15 cellular contexts compared by ENCODE assay signal in the genomic region with DNA sequence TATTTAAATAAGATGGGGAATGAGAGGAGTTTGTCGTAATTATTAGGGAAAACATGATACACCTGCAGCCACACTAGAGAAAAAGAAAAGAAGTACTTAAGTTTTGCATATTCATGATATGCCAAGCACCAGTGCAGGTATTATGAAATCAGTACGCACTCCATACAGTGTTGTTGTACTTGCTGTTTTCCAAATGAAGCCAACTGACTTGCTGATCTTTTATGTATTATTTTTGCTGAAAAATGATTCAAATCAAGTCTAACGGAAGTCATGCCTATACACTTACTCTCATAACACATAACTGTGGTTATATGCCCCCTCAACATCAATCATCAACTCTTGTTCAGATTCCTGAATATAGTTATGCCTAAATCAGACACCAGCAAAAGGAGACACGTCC.
A peak's percentile ranks its signal among the peaks of the same experiment; 100 is the strongest.
DNase-seq lines count a peak whose midpoint lies in the region; ATAC-seq and TF ChIP-seq lines count a peak whose summit lies in the region.
"Had no signal": no experiment of that assay in that cellular context is flagged by ENCODE, and none has a peak within 500 bp of the region (broad histone marks: within the 10 kb centered on the region; RNA-seq: fewer than 3 reads in every experiment).

No MANE protein-coding gene starts in this region.

- ATAC-seq in HG03460 (IDR thresholded peaks at IDR 0.05; ENCODE audit: unreplicated experiment) (no peak), GM18505 (IDR thresholded peaks at IDR 0.05; ENCODE audit: unreplicated experiment) (no peak)
- ATAC-seq: A549; CD8-positive, alpha-beta T cell; GM12878 had no signal

- TF ChIP-seq POLR2A in GM18505 (IDR thresholded peaks at IDR 0.05; ENCODE audit: borderline replicate concordance, extremely low read depth, insufficient read depth, insufficient read length): no peak

- DNase-seq in ELR (ENCODE audit: low read depth): peak; percentile 1
- DNase-seq in M059J (ENCODE audit: low read depth): peak; percentile 4
- peak; percentile 83 for DNase-seq in NCI-H526 treated with DMSO at 0.1 percent for 48 hours (lab: John Stamatoyannopoulos, UW)
- DNase-seq in activated T-cell treated with anti-CD3 and anti-CD28 coated beads, Interleukin-2, amount 50 U/mL, for 1 hour: no peak
- DNase-seq: AML-193; Caco-2; Calu3; CD4-positive, alpha-beta T cell; CD8-positive, alpha-beta T cell; DMS79 treated with DMSO at 0.1 percent for 48 hours; GDM1 had no signal
